Comparison of ENCODE assay signal across 9 cellular contexts in genomic region chr1:19429611-19430010, GRCh38. TPM values are rescaled to one million over a fixed set of nuclear protein-coding genes. Genes with fewer than 3 reads are reported as not detected.
DNase-seq lines count a peak whose midpoint lies in the region; ATAC-seq and TF ChIP-seq lines count a peak whose summit lies in the region.
"Had no signal": no experiment of that assay in that cellular context is flagged by ENCODE, and none has a peak within 500 bp of the region (broad histone marks: within the 10 kb centered on the region; RNA-seq: fewer than 3 reads in every experiment).

No MANE protein-coding gene starts in this region.

- DNase-seq in Right ventricle myocardium superior, result no peak
- DNase-seq in Right ventricle myocardium inferior (ENCODE audit: missing footprints), result no peak
- no peak for DNase-seq in breast epithelium (ENCODE audit: low spot score in 2 of 2)
- no peak for DNase-seq in foreskin melanocyte
- DNase-seq: DMS 273 treated with DMSO at 0.1 percent for 48 hours had no signal

- peak overlapping the region; percentile 55 for H3K9ac ChIP-seq in mucosa of stomach (ENCODE audit: low read length)

- ATAC-seq in Right ventricle myocardium superior (ENCODE audit: poor library complexity), result peak; percentile 11
- ATAC-seq in Right ventricle myocardium inferior, result no peak
- ATAC-seq in GM19023 (IDR thresholded peaks at IDR 0.05; ENCODE audit: unreplicated experiment), result no peak
- no peak for ATAC-seq in HG03432 (IDR thresholded peaks at IDR 0.05; ENCODE audit: unreplicated experiment)

- H3K27ac ChIP-seq in breast epithelium (peak overlapping the region; percentile 76 to 81), urinary bladder (ENCODE audit: low read depth) (peak overlapping the region; percentile 55)

- H3K27me3 ChIP-seq in breast epithelium (no peaks in the 10 kb centered on the region), mucosa of stomach (ENCODE audit: control insufficient read depth, insufficient read depth, low read length) (no peaks in the 10 kb centered on the region)

- no peak overlapping the region for H3K4me3 ChIP-seq in breast epithelium
- H3K4me3 ChIP-seq in mucosa of stomach (ENCODE audit: low read length), result no peak overlapping the region
- no peak overlapping the region for H3K4me3 ChIP-seq in urinary bladder (ENCODE audit: low read depth, low read length)

- H3K4me1 ChIP-seq in breast epithelium, result peaks cover 35 to 49% of the 10 kb centered on the region in 2 donors
- H3K4me1 ChIP-seq in mucosa of stomach (ENCODE audit: control insufficient read depth, insufficient read depth, low read length), result peaks cover 71% of the 10 kb centered on the region
- H3K4me1 ChIP-seq in urinary bladder (ENCODE audit: insufficient read depth), result peaks cover 1% of the 10 kb centered on the region

- H3K9me3 ChIP-seq in breast epithelium (no peaks in the 10 kb centered on the region), mucosa of stomach (ENCODE audit: control insufficient read depth, low read length) (no peaks in the 10 kb centered on the region)

- intact Hi-C loops in Right ventricle myocardium superior (cut with DNase I), result loop anchor here (10.0 kb wide), 1 partner anchor 55 kb away; the partner anchor contains the start of gene CAPZB
- intact Hi-C loops in Right ventricle myocardium inferior (cut with DNase I), result no loop called here
- intact Hi-C loops in breast epithelium (cut with DNase I; ENCODE audit: low total_unique reads), result loop anchor here (10.0 kb wide), 1 partner anchor 55 kb away; the partner anchor contains the start of gene CAPZB

- TF ChIP-seq CTCF in breast epithelium (IDR thresholded peaks at IDR 0.05), result no peak

- H3K36me3 ChIP-seq in breast epithelium (no peaks in the 10 kb centered on the region), mucosa of stomach (ENCODE audit: control insufficient read depth, insufficient read depth, low read length) (no peaks in the 10 kb centered on the region), urinary bladder (ENCODE audit: insufficient read depth) (no peaks in the 10 kb centered on the region)

- no peak for TF ChIP-seq POLR2A in breast epithelium (IDR thresholded peaks at IDR 0.05)

- 52% methylated on average over 4 of the region's 4 CpGs for WGBS in urinary bladder

RNA-seq across cellular contexts. Expression of gene CAPZB, which starts 55.7 kb away (rescaled TPM):
- total RNA-seq in Right ventricle myocardium superior (222 TPM), Right ventricle myocardium inferior (267 TPM), breast epithelium (100 to 1,000 TPM; 112 to 114 (median 113) TPM), urinary bladder (77.1 TPM)
- polyA plus RNA-seq in urinary bladder, result 372 TPM
